In the genomic region with DNA sequence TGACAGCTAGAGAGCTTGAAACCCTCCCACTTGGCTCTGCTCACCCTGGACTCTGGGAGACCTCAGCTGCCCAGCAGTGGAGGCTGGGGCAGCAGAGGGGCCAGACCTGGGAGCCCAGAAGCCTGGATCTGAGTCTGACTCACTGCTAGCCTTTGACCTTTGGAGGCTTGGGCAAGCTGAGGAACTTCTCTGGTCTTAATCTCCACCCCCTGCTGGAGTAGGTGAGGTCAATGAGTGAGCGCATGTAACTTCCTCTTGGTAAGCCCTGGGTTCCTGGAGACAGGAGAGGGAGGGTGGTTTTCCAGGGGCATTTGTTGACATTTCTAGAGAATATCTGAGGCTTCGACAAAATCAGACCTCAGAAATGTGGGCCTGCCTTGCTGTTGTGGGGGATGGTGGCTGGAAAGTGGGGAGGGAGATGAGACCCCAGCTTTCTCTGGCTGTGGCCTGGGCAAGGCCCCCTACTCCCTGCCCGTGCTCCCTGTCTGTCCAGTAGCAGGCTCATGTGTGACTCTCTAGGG, we compare ENCODE assay signal across 9 cellular contexts.
A peak's percentile ranks its signal among the peaks of the same experiment; 100 is the strongest.
DNase-seq lines count a peak whose midpoint lies in the region; FAIRE-seq and TF ChIP-seq lines count a peak whose summit lies in the region.
"Had no signal": no experiment of that assay in that cellular context is flagged by ENCODE, and none has a peak within 500 bp of the region (broad histone marks: within the 10 kb centered on the region; RNA-seq: fewer than 3 reads in every experiment).

No MANE protein-coding gene starts in this region.

- H3K27ac ChIP-seq in mesendoderm (ENCODE audit: low read depth, low read length) = no peak overlapping the region
- H3K27ac ChIP-seq: adrenal gland had no signal

- H3K4me3 Mint-ChIP-seq in activated naive CD8-positive, alpha-beta T cell treated with anti-CD3 and anti-CD28 coated beads for 36 hours = no peak overlapping the region

- no peak overlapping the region for H2BK5ac ChIP-seq in mesendoderm (ENCODE audit: low read length)

- no peaks in the 10 kb centered on the region for H3K36me3 ChIP-seq in mesendoderm (ENCODE audit: control insufficient read depth, insufficient read depth, low read length)
- no peaks in the 10 kb centered on the region for H3K36me3 ChIP-seq in BE2C
- H3K36me3 ChIP-seq: adrenal gland had no signal

- H3K4me1 ChIP-seq in mesendoderm (ENCODE audit: control insufficient read depth, low read depth, low read length) = no peaks in the 10 kb centered on the region
- no peaks in the 10 kb centered on the region for H3K4me1 ChIP-seq in BE2C
- H3K4me1 ChIP-seq: adrenal gland had no signal

- no CpG with 5 or more reads among the region's 3 CpGs for WGBS in mesendoderm (ENCODE audit: extremely low coverage, insufficient coverage, low lambda C conversion rate)

- H4K5ac ChIP-seq in mesendoderm (ENCODE audit: low read length) = no peak overlapping the region

- in situ Hi-C loops in KBM-7 (cut with MboI; ENCODE audit: low pct_unique_long_range_greater_than_20kb, low sequenced_read_pairs) = no loop called here

- peaks cover 27% of the 10 kb centered on the region for H3K4me1 Mint-ChIP-seq in activated naive CD8-positive, alpha-beta T cell treated with anti-CD3 and anti-CD28 coated beads for 36 hours

- H3K4me2 ChIP-seq in mesendoderm (ENCODE audit: low read length) = no peak overlapping the region

- H3K27ac Mint-ChIP-seq in activated naive CD8-positive, alpha-beta T cell treated with anti-CD3 and anti-CD28 coated beads for 36 hours = peak overlapping the region; percentile 40

- no peak overlapping the region for H3K56ac ChIP-seq in mesendoderm (ENCODE audit: low read length)

- H3K18ac ChIP-seq in mesendoderm (ENCODE audit: low read length) = no peak overlapping the region

- H3K9ac ChIP-seq in mesendoderm (ENCODE audit: low read length) = no peak overlapping the region

- no peak overlapping the region for H4K8ac ChIP-seq in mesendoderm (ENCODE audit: low read depth, low read length)

- H3K9me3 Mint-ChIP-seq in activated naive CD8-positive, alpha-beta T cell treated with anti-CD3 and anti-CD28 coated beads for 36 hours = no peaks in the 10 kb centered on the region

- no peak for TF ChIP-seq CTCF in BE2C (IDR thresholded peaks at IDR 0.05; ENCODE audit: low read depth, low read length)

- H2BK15ac ChIP-seq in mesendoderm (replicated peaks; ENCODE audit: low read depth) = no peak overlapping the region

- H2AK5ac ChIP-seq in mesendoderm (ENCODE audit: low read length) = no peak overlapping the region

- no peaks in the 10 kb centered on the region for H3K79me2 ChIP-seq in mesendoderm (ENCODE audit: control insufficient read depth, insufficient read depth, low read length)

- no peaks in the 10 kb centered on the region for H3K27me3 ChIP-seq in mesendoderm (ENCODE audit: insufficient read depth, low read length, poor library complexity)
- H3K27me3 ChIP-seq in BE2C = no peaks in the 10 kb centered on the region
- H3K27me3 ChIP-seq: adrenal gland had no signal

- H3K4ac ChIP-seq in mesendoderm (ENCODE audit: low read depth, low read length) = no peak overlapping the region

- peak; percentile 94 for DNase-seq in CD1c-positive myeloid dendritic cell (ENCODE audit: extremely low spot score)
- DNase-seq in KBM-7 = peak; percentile 64
- no peak for DNase-seq in activated naive CD8-positive, alpha-beta T cell treated with anti-CD3 and anti-CD28 coated beads for 36 hours
- DNase-seq in mesendoderm = peak; percentile 80
- DNase-seq in SHP77 treated with DMSO at 0.1 percent for 48 hours (lab: John Stamatoyannopoulos, UW) = no peak
- no peak for DNase-seq in GM19239 (ENCODE audit: insufficient read length, low spot score)
- no peak for DNase-seq in putamen (ENCODE audit: low spot score)
- DNase-seq in BE2C = no peak

- no peak overlapping the region for H3K23ac ChIP-seq in mesendoderm (ENCODE audit: low read length)

- no peaks in the 10 kb centered on the region for H3K27me3 Mint-ChIP-seq in activated naive CD8-positive, alpha-beta T cell treated with anti-CD3 and anti-CD28 coated beads for 36 hours

- FAIRE-seq in GM19239 (lab: Jason Lieb, UNC) = no peak

- H3K9me3 ChIP-seq in BE2C = no peaks in the 10 kb centered on the region
- H3K9me3 ChIP-seq: adrenal gland had no signal

- H3K4me3 ChIP-seq in mesendoderm (ENCODE audit: low read length) (no peak overlapping the region), BE2C (ENCODE audit: low read depth, low read length) (no peak overlapping the region)
- H3K4me3 ChIP-seq: adrenal gland had no signal

- H3K79me1 ChIP-seq in mesendoderm (ENCODE audit: low read length) = no peaks in the 10 kb centered on the region

- no peak overlapping the region for H2BK120ac ChIP-seq in mesendoderm (ENCODE audit: low read depth, low read length)

- H3K36me3 Mint-ChIP-seq in activated naive CD8-positive, alpha-beta T cell treated with anti-CD3 and anti-CD28 coated beads for 36 hours = no peaks in the 10 kb centered on the region

Comparison
In these comparisons a context has a peak if more than half of its experiments do, and no peak if none do; other contexts are left out.
1. DNase-seq: peak in CD1c-positive myeloid dendritic cell (single experiment), KBM-7 (single experiment) and mesendoderm (single experiment); none in activated naive CD8-positive, alpha-beta T cell treated with anti-CD3 and anti-CD28 coated beads for 36 hours (single experiment), SHP77 treated with DMSO at 0.1 percent for 48 hours (single experiment), GM19239 (single experiment), putamen (single experiment) and BE2C (single experiment).